Comparison of ENCODE assay signal across 8 cellular contexts in genomic region chr13:111344471-111345191, GRCh38. TPM values are rescaled to one million over a fixed set of nuclear protein-coding genes. Genes with fewer than 3 reads are reported as not detected.
DNase-seq lines count a peak whose midpoint lies in the region; ATAC-seq and TF ChIP-seq lines count a peak whose summit lies in the region.
"Had no signal": no experiment of that assay in that cellular context is flagged by ENCODE, and none has a peak within 500 bp of the region (broad histone marks: within the 10 kb centered on the region; RNA-seq: fewer than 3 reads in every experiment).

No MANE protein-coding gene starts in this region.

- H3K4me2 ChIP-seq in GM23338 = no peak overlapping the region

- WGBS in prostate gland = 43% methylated on average over 25 of the region's 25 CpGs

- TF ChIP-seq CTCF in GM23338 (conservative IDR thresholded peaks at IDR 0.05; ENCODE audit: low read depth in 2 of 2) (peak; percentile 58 to 75), endothelial cell (IDR thresholded peaks at IDR 0.05; ENCODE audit: unreplicated experiment) (peak; percentile 50), prostate gland (IDR thresholded peaks at IDR 0.05) (peak in 3 of 4 experiments; percentile 46 to 62 (median 61))

- H3K36me3 ChIP-seq in GM23338 (ENCODE audit: insufficient read depth) (no peaks in the 10 kb centered on the region), prostate gland (no peaks in the 10 kb centered on the region)

- H3K36me3 Mint-ChIP-seq in GM23338 (ENCODE audit: low read depth) (no peaks in the 10 kb centered on the region), endothelial cell (ENCODE audit: low read depth, unreplicated experiment) (peaks cover 13% of the 10 kb centered on the region)

- no peaks in the 10 kb centered on the region for H3K79me2 ChIP-seq in GM23338 (replicated peaks; ENCODE audit: insufficient read depth)

- H3K27ac Mint-ChIP-seq in GM23338 (no peak overlapping the region), endothelial cell (ENCODE audit: unreplicated experiment) (no peak overlapping the region)

- H3F3A ChIP-seq in GM23338 (replicated peaks; ENCODE audit: low read depth) = no peaks in the 10 kb centered on the region

- H3K4me1 Mint-ChIP-seq in GM23338 (peaks cover 13% of the 10 kb centered on the region), endothelial cell (ENCODE audit: unreplicated experiment) (no peaks in the 10 kb centered on the region)

- in situ Hi-C loops in KBM-7 (cut with MboI; ENCODE audit: low pct_unique_long_range_greater_than_20kb, low sequenced_read_pairs) = no loop called here

- intact Hi-C loops in prostate gland (cut with DNase I) = no loop called here

- H3K27me3 Mint-ChIP-seq in GM23338 (ENCODE audit: insufficient read depth, low read depth, poor library complexity) = no peaks in the 10 kb centered on the region
- peaks cover 2% of the 10 kb centered on the region for H3K27me3 Mint-ChIP-seq in endothelial cell (ENCODE audit: unreplicated experiment)

- peak overlapping the region; percentile 40; the same call in 1 of the 2 replicates for H2AFZ ChIP-seq in GM23338

- H3K9me3 ChIP-seq in prostate gland = no peaks in the 10 kb centered on the region

- H3K4me3 Mint-ChIP-seq in GM23338 (no peak overlapping the region), endothelial cell (ENCODE audit: unreplicated experiment) (no peak overlapping the region)

- no peaks in the 10 kb centered on the region for H3K9me2 ChIP-seq in GM23338 (ENCODE audit: insufficient read depth)

- H3K27ac ChIP-seq in GM23338 (ENCODE audit: low read depth) (no peak overlapping the region), prostate gland (no peak overlapping the region)

- H3K4me3 ChIP-seq in GM23338 = no peak overlapping the region
- no peak overlapping the region for H3K4me3 ChIP-seq in prostate gland

- no peaks in the 10 kb centered on the region for H4K20me1 ChIP-seq in GM23338 (replicated peaks; ENCODE audit: insufficient read depth)

- H3K27me3 ChIP-seq in GM23338 (ENCODE audit: insufficient read depth) = no peaks in the 10 kb centered on the region
- H3K27me3 ChIP-seq in prostate gland (replicated peaks; ENCODE audit: insufficient read depth) = no peaks in the 10 kb centered on the region

- peak; percentile 92 for DNase-seq in GM23338 (ENCODE audit: low spot score)
- peak; percentile 55 for DNase-seq in NCI-H2171 treated with DMSO at 0.1 percent for 48 hours (lab: John Stamatoyannopoulos, UW)
- DNase-seq in endothelial cell (ENCODE audit: low spot score) = peak; percentile 68
- peak; percentile 81 for DNase-seq in prostate gland (ENCODE audit: low spot score)
- no peak for DNase-seq in GDM1 (lab: John Stamatoyannopoulos, UW)
- DNase-seq in KBM-7 = no peak

- ATAC-seq in GM23338 (peak; percentile 100), HG03521 (IDR thresholded peaks at IDR 0.05; ENCODE audit: unreplicated experiment) (no peak)

- H3K9me3 Mint-ChIP-seq in GM23338 = peaks cover 6% of the 10 kb centered on the region; the same call in 1 of the 3 replicates
- H3K9me3 Mint-ChIP-seq in endothelial cell (ENCODE audit: unreplicated experiment) = no peaks in the 10 kb centered on the region

- no peak for TF ChIP-seq POLR2A in prostate gland (IDR thresholded peaks at IDR 0.05)

- H3K4me1 ChIP-seq in GM23338 (ENCODE audit: insufficient read depth) (no peaks in the 10 kb centered on the region), prostate gland (replicated peaks) (no peaks in the 10 kb centered on the region)

TF ChIP-seq in GM23338, 12 proteins besides CTCF, POLR2A, EP300 and RAD21:
- TF ChIP-seq EZH2phosphoT487 (IDR thresholded peaks at IDR 0.05; ENCODE audit: unreplicated experiment) = no peak
- TF ChIP-seq CREB1 (CRISPR knock-in tag; IDR thresholded peaks at IDR 0.05; ENCODE audit: low read depth) = 0 out of 2 replicates have a peak, but pooled peaks have one; percentile 44

RNA-seq across cellular contexts. Expression of gene TEX29, which starts 24.2 kb away (rescaled TPM):
- not detected in 2 replicates for total RNA-seq in GM23338 (2014; rRNA removed; shearing (Covaris generic))
- 0.31 TPM in 1 of 2 replicates, not detected in the other for polyA plus RNA-seq in GM23338 (2016; fragmentation: Nextera tagmentation; extraction: Ambion mirVana)
- 0.54 TPM for total RNA-seq in endothelial cell (ENCODE audit: unreplicated experiment)
- total RNA-seq in prostate gland = 1 to 10 TPM in 1 of 2 donors, not detected in 1; 1.4 TPM
- total RNA-seq: endothelial cell of umbilical vein had no signal

Comparison
In these comparisons a context has a peak if more than half of its experiments do, and no peak if none do; other contexts are left out.
1. DNase-seq: peak in GM23338 (single experiment), NCI-H2171 treated with DMSO at 0.1 percent for 48 hours (single experiment), endothelial cell (single experiment) and prostate gland (single experiment); none in GDM1 (single experiment) and KBM-7 (single experiment).
2. Peak in every context shown above with its lines, with median percentiles within 50 percentile points of each other: CTCF ChIP-seq.